In genomic region chr10:109757670-109758069, GRCh38 we compare ENCODE assay signal across 8 cellular contexts.
DNase-seq lines count a peak whose midpoint lies in the region; TF ChIP-seq lines count a peak whose summit lies in the region.
"Not testable (repeated sequence)": the region's sequence is repeated elsewhere in the genome, so short reads cannot be mapped to it uniquely, and the experiment has no call there.

No MANE protein-coding gene starts in this region.

- not testable (repeated sequence) for H3K27me3 Mint-ChIP-seq in MCF 10A (ENCODE audit: insufficient read depth, unreplicated experiment); neural progenitor cell (ENCODE audit: insufficient read depth, low read depth)

- not testable (repeated sequence) for TF ChIP-seq POLR2A in NB4 (IDR thresholded peaks at IDR 0.05; ENCODE audit: extremely low read depth, insufficient read length)

- H3K27me3 ChIP-seq in A673 (replicated peaks; ENCODE audit: insufficient read depth, low read depth, low read length, poor library complexity); hepatocyte; neural progenitor cell: not testable (repeated sequence)

- H4K20me1 ChIP-seq in hepatocyte (ENCODE audit: insufficient read depth, poor library complexity, severe bottlenecking); neural progenitor cell (ENCODE audit: low read depth): not testable (repeated sequence)

- not testable (repeated sequence) for H3K27ac ChIP-seq in A673 (ENCODE audit: low read depth, low read length, poor library complexity, severe bottlenecking); hepatocyte; neural progenitor cell

- not testable (repeated sequence) for H3K9me3 Mint-ChIP-seq in MCF 10A (ENCODE audit: unreplicated experiment); neural progenitor cell

- H3K4me1 Mint-ChIP-seq in MCF 10A (ENCODE audit: insufficient read depth, unreplicated experiment); neural progenitor cell: not testable (repeated sequence)

- intact Hi-C loops in A673 (cut with micrococcal nuclease; ENCODE audit: unreplicated experiment); MCF 10A (cut with micrococcal nuclease): not testable (repeated sequence)

- 74% methylated on average over 6 of the region's 6 CpGs for WGBS in hepatocyte (ENCODE audit: low lambda C conversion rate, missing lambda C conversion rate)

- not testable (repeated sequence) for H3K9me2 ChIP-seq in hepatocyte (replicated peaks; ENCODE audit: insufficient read depth)

- not testable (repeated sequence) for H3K27ac Mint-ChIP-seq in MCF 10A (ENCODE audit: low read depth, unreplicated experiment); neural progenitor cell

- not testable (repeated sequence) for H3K79me2 ChIP-seq in hepatocyte; neural progenitor cell (ENCODE audit: low read depth)

- not testable (repeated sequence) for H3K4me3 ChIP-seq in A673 (ENCODE audit: low read depth, low read length, poor library complexity, severe bottlenecking); GM12865 (ENCODE audit: low read depth, low read length); NB4 (ENCODE audit: low read depth, low read length); hepatocyte; neural progenitor cell

- CTCF ChIA-PET in A673 (lab: Charles Lee), result interaction anchor here (1.7 kb wide), 1 partner anchor 16 kb away, joined by 4 read pairs; no protein-coding TSS in a partner anchor
- CTCF ChIA-PET in MCF 10A (lab: Yijun Ruan, JAX), result interaction anchor here (0.9 to 1.9 kb wide), 4 partner anchors 11 to 16 kb away, joined by 3 to 6 read pairs (median 4); no protein-coding TSS in a partner anchor

- H3K36me3 Mint-ChIP-seq in MCF 10A (ENCODE audit: insufficient read depth, unreplicated experiment); neural progenitor cell: not testable (repeated sequence)

- H3K9me3 ChIP-seq in A673 (ENCODE audit: low read depth, low read length, poor library complexity, severe bottlenecking); hepatocyte (ENCODE audit: low read depth); neural progenitor cell (ENCODE audit: low read depth): not testable (repeated sequence)

- not testable (repeated sequence) for H3K36me3 ChIP-seq in A673 (ENCODE audit: insufficient read depth, low read length, poor library complexity, severe bottlenecking); hepatocyte (replicated peaks; ENCODE audit: insufficient read depth, low read depth); neural progenitor cell

- POLR2A ChIA-PET in A673 (lab: Charles Lee; ENCODE audit: low non-redundant PET); MCF 10A (lab: Yijun Ruan, JAX): not testable (repeated sequence)

- BruUV-seq in A673 (replicated peaks; lab: Mats Ljungman, UMichigan); MCF 10A (replicated peaks; lab: Mats Ljungman, UMichigan): not testable (repeated sequence)

- H3K4me3 Mint-ChIP-seq in MCF 10A (ENCODE audit: unreplicated experiment); neural progenitor cell: not testable (repeated sequence)

- not testable (repeated sequence) for H3F3A ChIP-seq in neural progenitor cell (ENCODE audit: low read depth)

- not testable (repeated sequence) for H3K4me1 ChIP-seq in A673 (ENCODE audit: insufficient read depth, low read length, poor library complexity, severe bottlenecking); hepatocyte (ENCODE audit: insufficient read depth); neural progenitor cell

- not testable (repeated sequence) for H3K4me2 ChIP-seq in hepatocyte, neural progenitor cell

- H3K9ac ChIP-seq in neural progenitor cell, result not testable (repeated sequence)

- not testable (repeated sequence) for H2AFZ ChIP-seq in hepatocyte; neural progenitor cell (replicated peaks)

- DNase-seq in A673 (ENCODE audit: low spot score) (peak; percentile 62), GM12865 (ENCODE audit: low read depth) (peak; percentile 20), HT1080 (ENCODE audit: low read depth) (peak; percentile 60), NB4 (ENCODE audit: low read depth) (peak; percentile 43), RKO (ENCODE audit: low spot score) (peak; percentile 21), MCF 10A (ENCODE audit: unreplicated experiment) (peak; percentile 24)
- DNase-seq in hepatocyte (ENCODE audit: low spot score); neural progenitor cell (ENCODE audit: low spot score): not testable (repeated sequence)

- TF ChIP-seq CTCF in A673 (conservative IDR thresholded peaks at IDR 0.05; ENCODE audit: low read depth, low read length) (peak; percentile 44; the same call in 1 of the 2 replicates), NB4 (IDR thresholded peaks at IDR 0.05; ENCODE audit: low read depth, low read length) (peak; percentile 34), MCF 10A (IDR thresholded peaks at IDR 0.05; ENCODE audit: unreplicated experiment) (peak; percentile 21), hepatocyte (IDR thresholded peaks at IDR 0.05; ENCODE audit: poor library complexity) (peak; percentile 25), neural progenitor cell (IDR thresholded peaks at IDR 0.05) (peak; percentile 34)
- TF ChIP-seq CTCF in GM12865 (IDR thresholded peaks at IDR 0.05; ENCODE audit: insufficient read depth, low read depth, low read length, missing control alignments), result not testable (repeated sequence)
